ENCODE assay signal across 10 cellular contexts in the genomic region with DNA sequence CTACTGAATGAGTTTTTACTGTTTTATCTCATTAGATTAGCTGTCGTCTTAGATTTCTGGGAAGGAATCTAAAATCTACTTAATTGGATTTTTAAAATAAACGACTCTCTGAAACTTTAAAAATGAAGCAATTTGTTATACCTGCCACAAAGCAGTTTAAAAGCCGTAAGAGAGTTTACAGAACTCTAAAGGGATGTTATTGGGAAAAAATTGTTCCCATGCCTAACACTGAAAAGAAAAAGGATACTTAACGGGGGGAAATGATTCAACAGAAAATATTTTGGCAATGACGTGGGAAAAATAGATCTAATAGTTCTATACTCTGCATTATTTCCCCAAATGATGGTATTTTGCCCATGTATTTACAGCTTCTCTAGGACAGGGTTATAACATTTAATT. TPM values are rescaled to one million over a fixed set of nuclear protein-coding genes. Genes with fewer than 3 reads are reported as not detected.
DNase-seq lines count a peak whose midpoint lies in the region; ATAC-seq, FAIRE-seq and TF ChIP-seq lines count a peak whose summit lies in the region.
"Had no signal": no experiment of that assay in that cellular context is flagged by ENCODE, and none has a peak within 500 bp of the region (broad histone marks: within the 10 kb centered on the region; RNA-seq: fewer than 3 reads in every experiment).

No MANE protein-coding gene starts in this region.

- 0 out of 2 replicates have a peak, but pooled peaks have one; percentile 2 for ATAC-seq in IMR-90 (ENCODE audit: low read depth)
- ATAC-seq in HepG2, result no peak
- no peak for ATAC-seq in GM18867 (IDR thresholded peaks at IDR 0.05; ENCODE audit: unreplicated experiment)

- in situ Hi-C loops in IMR-90 (cut with MboI; ENCODE audit: low sequenced_read_pairs) (no loop called here), HepG2 (cut with HindIII; ENCODE audit: extremely low pct_ligation_motif_present, low pct_unique_long_range_greater_than_20kb) (no loop called here)

- peak overlapping the region; percentile 99 for H2BK5ac ChIP-seq in IMR-90 (ENCODE audit: low read depth, low read length, poor library complexity, severe bottlenecking)

- H4K91ac ChIP-seq in IMR-90 (ENCODE audit: insufficient read depth, low read depth, low read length), result no peak overlapping the region

- H3K79me1 ChIP-seq in IMR-90 (ENCODE audit: low read depth in 1 of 2, low read length in 2 of 2), result peaks cover 21 to 69% of the 10 kb centered on the region in 2 experiments

- WGBS in IMR-90 (ENCODE audit: extremely low coverage in 2 of 2, insufficient read length in 1 of 2), 2 experiments, result no CpG with 5 or more reads among the region's 5 CpGs
- WGBS in HepG2 (ENCODE audit: low lambda C conversion rate), result 76% methylated on average over 5 of the region's 5 CpGs

- H3K9me1 ChIP-seq in IMR-90 (ENCODE audit: insufficient read depth, low read length), result peaks cover 37% of the 10 kb centered on the region

- no peak for TF ChIP-seq EP300 in HepG2 (IDR thresholded peaks at IDR 0.05; ENCODE audit: low read depth in 2 of 2, low read length in 2 of 2)
- TF ChIP-seq EP300 in HepG2 (CRISPR knock-in tag; IDR thresholded peaks at IDR 0.05; ENCODE audit: borderline replicate concordance), result no peak

- FAIRE-seq in HepG2 (lab: Jason Lieb, UNC), result no peak

- no peak overlapping the region for H2AK9ac ChIP-seq in IMR-90 (replicated peaks; ENCODE audit: low read depth, low read length, poor library complexity)

- peak overlapping the region; percentile 53; the same call in 1 of the 2 replicates for H3K18ac ChIP-seq in IMR-90 (ENCODE audit: low read depth, low read length)

- peak overlapping the region; percentile 19; the same call in 1 of the 2 replicates for H2BK20ac ChIP-seq in IMR-90 (ENCODE audit: low read depth, low read length)

- DNase-seq in IMR-90, result peak; percentile 60
- DNase-seq in ascending aorta (ENCODE audit: low spot score in 2 of 2), result no peak
- DNase-seq in HepG2 (ENCODE audit: low spot score), result no peak
- no peak for DNase-seq in substantia nigra (lab: John Stamatoyannopoulos, UW)
- DNase-seq in D341Med (ENCODE audit: low spot score), result no peak
- DNase-seq in activated effector memory CD4-positive, alpha-beta T cell treated with anti-CD3 and anti-CD28 coated beads, Interleukin-2, amount 50 U/mL, for 16 hours, result no peak
- no peak for DNase-seq in hypothalamus (lab: John Stamatoyannopoulos, UW)
- DNase-seq: glutamatergic neuron, NCI-H524 treated with DMSO at 0.1 percent for 48 hours had no signal

- no peak overlapping the region for H3K14ac ChIP-seq in IMR-90 (replicated peaks; ENCODE audit: low read depth, low read length)

- peak overlapping the region; percentile 21; the same call in 1 of the 2 replicates for H4K5ac ChIP-seq in IMR-90 (ENCODE audit: low read depth, low read length)

- H3K9ac ChIP-seq in IMR-90 (ENCODE audit: low read depth, low read length), result peak overlapping the region; percentile 20; the same call in 1 of the 2 replicates
- peak overlapping the region; percentile 39 for H3K9ac ChIP-seq in HepG2 (ENCODE audit: insufficient read depth, low read depth, low read length)

- dilution Hi-C loops in IMR-90 (cut with HindIII; ENCODE audit: low sequenced_read_pairs, unreplicated experiment), result no loop called here

- no peaks in the 10 kb centered on the region for H3K9me3 ChIP-seq in IMR-90 (ENCODE audit: control insufficient read depth, insufficient read depth, low read length)
- H3K9me3 ChIP-seq in ascending aorta, result no peaks in the 10 kb centered on the region
- no peaks in the 10 kb centered on the region for H3K9me3 ChIP-seq in HepG2 (ENCODE audit: low read length)

- H2BK15ac ChIP-seq in IMR-90 (ENCODE audit: low read depth, low read length), result no peak overlapping the region

- intact Hi-C loops in IMR-90 (cut with micrococcal nuclease) (no loop called here), ascending aorta (cut with DNase I) (loop anchor here (2.0 to 5.0 kb wide), 2 partner anchors 25 to 44 kb away; no protein-coding TSS in a partner anchor), HepG2 (cut with micrococcal nuclease; ENCODE audit: unreplicated experiment) (no loop called here)

- H3K27ac ChIP-seq in IMR-90 (ENCODE audit: insufficient read depth, low read length) (peak overlapping the region; percentile 54; the same call in 1 of the 2 replicates), ascending aorta (peak overlapping the region; percentile 64 to 84), HepG2 (ENCODE audit: extremely low read length, insufficient read depth, low read length) (peak overlapping the region; percentile 78), substantia nigra (ENCODE audit: low read depth, low read length, poor library complexity, severe bottlenecking) (peak overlapping the region; percentile 76)

- TF ChIP-seq RAD21 in IMR-90 (IDR thresholded peaks at IDR 0.05; ENCODE audit: low read length), result no peak
- no peak for TF ChIP-seq RAD21 in HepG2 (CRISPR knock-in tag; IDR thresholded peaks at IDR 0.05)

- H4K20me1 ChIP-seq in IMR-90 (ENCODE audit: insufficient read depth, low read length) (peaks cover 14% of the 10 kb centered on the region), HepG2 (ENCODE audit: insufficient read depth, low read length) (no peaks in the 10 kb centered on the region)

- H2AFZ ChIP-seq in IMR-90 (replicated peaks; ENCODE audit: low read length, poor library complexity) (no peak overlapping the region), HepG2 (ENCODE audit: low read length) (no peak overlapping the region)

- H3K23ac ChIP-seq in IMR-90 (ENCODE audit: low read depth, low read length), result no peak overlapping the region

- H4K8ac ChIP-seq in IMR-90 (ENCODE audit: low read depth in 2 of 2, low read length in 2 of 2), result peak overlapping the region; percentile 64 to 90; a peak in 3 of 4 replicates

- POLR2A ChIA-PET in IMR-90 (lab: Charles Lee; ENCODE audit: unreplicated experiment), result no interaction called here
- POLR2A ChIA-PET in HepG2 (lab: Yijun Ruan, JAX), result interaction anchor here (1.3 to 2.3 kb wide), 4 partner anchors 11 to 29 kb away, joined by 3 to 13 read pairs (median 10); a partner anchor contains a TSS

- no peak overlapping the region for H3K4me3 ChIP-seq in IMR-90 (ENCODE audit: insufficient read depth, low read depth, low read length)
- H3K4me3 ChIP-seq in ascending aorta, result peak overlapping the region; percentile 4 to 18
- H3K4me3 ChIP-seq in HepG2 (replicated peaks in 1 of 3; ENCODE audit: insufficient read depth in 1 of 3, low read depth in 2 of 3, low read length in 3 of 3), result peak overlapping the region in 1 of 3 experiments; percentile 1; a peak in 1 of 6 replicates

- H3K36me3 ChIP-seq in IMR-90 (ENCODE audit: control insufficient read depth, insufficient read depth, low read length) (no peaks in the 10 kb centered on the region), ascending aorta (no peaks in the 10 kb centered on the region), HepG2 (replicated peaks in 1 of 2; ENCODE audit: control insufficient read depth in 1 of 2, insufficient read depth in 2 of 2, low read length in 2 of 2) (no peaks in the 10 kb centered on the region)

- H3K4me2 ChIP-seq in IMR-90 (ENCODE audit: low read depth, low read length), result peak overlapping the region; percentile 77
- peak overlapping the region; percentile 80 for H3K4me2 ChIP-seq in HepG2 (ENCODE audit: low read depth, low read length)

- no TSS peak for BruUV-seq in IMR-90 (replicated peaks; lab: Mats Ljungman, UMichigan)
- no TSS peak for BruUV-seq in HepG2 (replicated peaks; lab: Mats Ljungman, UMichigan)

- peaks cover 89% of the 10 kb centered on the region for H3K79me2 ChIP-seq in HepG2 (ENCODE audit: insufficient read depth, low read length)

- H3K4me1 ChIP-seq in IMR-90 (ENCODE audit: control insufficient read depth, insufficient read depth, low read length) (peaks cover 38% of the 10 kb centered on the region), ascending aorta (peaks cover 25 to 72% of the 10 kb centered on the region in 2 donors), HepG2 (ENCODE audit: insufficient read depth, low read length) (peaks cover 90% of the 10 kb centered on the region)

- TF ChIP-seq CTCF in IMR-90 (conservative IDR thresholded peaks at IDR 0.05; ENCODE audit: low read depth, low read length) (no peak), ascending aorta (IDR thresholded peaks at IDR 0.05) (no peak), HepG2 (CRISPR knock-in tag; IDR thresholded peaks at IDR 0.05) (no peak)

- H2AK5ac ChIP-seq in IMR-90 (ENCODE audit: low read depth, low read length), result no peak overlapping the region

- H3K27me3 ChIP-seq in IMR-90 (ENCODE audit: control insufficient read depth, insufficient read depth, low read length) (no peaks in the 10 kb centered on the region), ascending aorta (no peaks in the 10 kb centered on the region), HepG2 (ENCODE audit: control insufficient read depth in 1 of 2, insufficient read depth in 2 of 2, low read length in 2 of 2) (no peaks in the 10 kb centered on the region)

- CTCF ChIA-PET in IMR-90 (lab: Yijun Ruan, JAX) (interaction anchor here (0.6 kb wide), 1 partner anchor 16 kb away, joined by 4 read pairs; no protein-coding TSS in a partner anchor), HepG2 (lab: Yijun Ruan, JAX; ENCODE audit: low intra/inter-chr PET ratio, low total read pairs) (no interaction called here)

- H2BK120ac ChIP-seq in IMR-90 (ENCODE audit: low read depth, low read length), result peak overlapping the region; percentile 54

- peak overlapping the region; percentile 57; the same call in 1 of the 2 replicates for H3K56ac ChIP-seq in IMR-90 (ENCODE audit: extremely low read depth, insufficient read depth, low read length)

- TF ChIP-seq POLR2A in IMR-90 (IDR thresholded peaks at IDR 0.05; ENCODE audit: low read depth, low read length) (no peak), HepG2 (IDR thresholded peaks at IDR 0.05; ENCODE audit: insufficient read depth in 1 of 2, low read depth in 2 of 2, low read length in 2 of 2) (no peak)

- peak overlapping the region; percentile 39; the same call in 1 of the 2 replicates for H3K4ac ChIP-seq in IMR-90 (ENCODE audit: low read depth, low read length)

RNA-seq across cellular contexts. Expression of a gene that starts 27.0 kb away (rescaled TPM):
- total RNA-seq in IMR-90 (2012; rRNA removed) (27.6 and 29.4 TPM in 2 replicates), ascending aorta (133 TPM), HepG2 (2016; rRNA removed; fragmentation: Illumina TruSeq; extraction: Trizol) (24.6 and 43.8 TPM in 2 replicates)
- polyA plus RNA-seq in IMR-90 (2012; rRNA removed) (60.1 and 65.0 TPM in 2 replicates), HepG2 (2011; rRNA removed) (18.7 and 20.8 TPM in 2 replicates)
- polyA plus RNA-seq in IMR-90 (2012; cell fraction: cytosol; rRNA removed), result 40.0 and 40.7 TPM in 2 replicates
- polyA plus RNA-seq in IMR-90 (2012; cell fraction: nucleus; rRNA removed; ENCODE audit: low replicate concordance), result 81.6 and 132 TPM in 2 replicates
- total RNA-seq in HepG2 (2016; cell fraction: cytosol; rRNA removed; fragmentation: Illumina TruSeq; extraction: Trizol; ENCODE audit: low read depth), result 13.5 and 14.6 TPM in 2 replicates
- 22.9 and 34.1 TPM in 2 replicates for total RNA-seq in HepG2 (2016; cell fraction: insoluble cytoplasmic fraction; rRNA removed; fragmentation: Illumina TruSeq; extraction: Trizol)
- 38.2 and 42.2 TPM in 2 replicates for total RNA-seq in HepG2 (2016; cell fraction: membrane; rRNA removed; fragmentation: Illumina TruSeq; extraction: Trizol)
- 51.5 and 56.4 TPM in 2 replicates for total RNA-seq in HepG2 (2016; cell fraction: nucleus; rRNA removed; fragmentation: Illumina TruSeq; extraction: Trizol)
- 12.9 and 15.6 TPM in 2 replicates for polyA plus RNA-seq in HepG2 (2011; cell fraction: cytosol; rRNA removed)
- 45.1 and 48.7 TPM in 2 replicates for polyA plus RNA-seq in HepG2 (2011; cell fraction: nucleus; rRNA removed)
- 43.9 and 44.3 TPM in 2 replicates for polyA plus RNA-seq in HepG2 (2012)
- 13.4 and 14.4 TPM in 2 replicates for polyA plus RNA-seq in HepG2 (2016; cell fraction: cytosol; fragmentation: Illumina TruSeq; extraction: Trizol; ENCODE audit: low read depth)
- 50.2 and 64.9 TPM in 2 replicates for polyA plus RNA-seq in HepG2 (2016; cell fraction: insoluble cytoplasmic fraction; fragmentation: Illumina TruSeq; extraction: Trizol; ENCODE audit: low read depth)
- polyA plus RNA-seq in HepG2 (2016; cell fraction: membrane; fragmentation: Illumina TruSeq; extraction: Trizol; ENCODE audit: low read depth), result 28.7 and 35.1 TPM in 2 replicates
- polyA plus RNA-seq in HepG2 (2016; cell fraction: nucleus; fragmentation: Illumina TruSeq; extraction: Trizol; ENCODE audit: insufficient read depth, low read depth), result 76.7 and 80.0 TPM in 2 replicates
- 32.6 and 34.6 TPM in 2 replicates for polyA minus RNA-seq in HepG2 (2011; rRNA and poly(A)+ RNA removed; ENCODE audit: low replicate concordance)
- 25.9 and 33.1 TPM in 2 replicates for polyA minus RNA-seq in HepG2 (2011; cell fraction: cytosol; rRNA and poly(A)+ RNA removed)
- polyA minus RNA-seq in HepG2 (2011; cell fraction: nucleus; rRNA and poly(A)+ RNA removed), result 83.6 and 90.6 TPM in 2 replicates
